In the genomic region with DNA sequence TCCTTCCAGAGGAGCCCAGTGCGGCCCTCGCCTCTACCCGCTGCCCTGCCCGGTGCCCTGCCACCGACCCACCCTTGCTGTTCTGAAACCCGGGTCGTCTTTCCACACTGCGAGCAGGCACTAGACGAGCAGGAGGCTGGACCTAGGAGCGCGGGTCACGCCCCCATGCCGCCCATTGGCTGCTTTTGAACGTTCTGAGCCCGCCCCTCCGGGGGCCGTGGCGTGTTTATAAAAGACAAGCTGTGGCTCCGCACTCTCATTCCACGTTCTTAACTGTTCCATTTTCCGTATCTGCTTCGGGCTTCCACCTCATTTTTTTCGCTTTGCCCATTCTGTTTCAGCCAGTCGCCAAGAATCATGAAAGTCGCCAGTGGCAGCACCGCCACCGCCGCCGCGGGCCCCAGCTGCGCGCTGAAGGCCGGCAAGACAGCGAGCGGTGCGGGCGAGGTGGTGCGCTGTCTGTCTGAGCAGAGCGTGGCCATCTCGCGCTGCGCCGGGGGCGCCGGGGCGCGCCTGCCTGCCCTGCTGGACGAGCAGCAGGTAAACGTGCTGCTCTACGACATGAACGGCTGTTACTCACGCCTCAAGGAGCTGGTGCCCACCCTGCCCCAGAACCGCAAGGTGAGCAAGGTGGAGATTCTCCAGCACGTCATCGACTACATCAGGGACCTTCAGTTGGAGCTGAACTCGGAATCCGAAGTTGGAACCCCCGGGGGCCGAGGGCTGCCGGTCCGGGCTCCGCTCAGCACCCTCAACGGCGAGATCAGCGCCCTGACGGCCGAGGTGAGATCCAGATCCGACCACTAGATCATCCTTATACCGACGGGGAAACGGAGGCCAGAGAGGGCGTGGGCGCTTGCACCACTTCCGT, we compare ENCODE assay signal across 8 cellular contexts. TPM values are rescaled to one million over a fixed set of nuclear protein-coding genes. Genes with fewer than 3 reads are reported as not detected.
DNase-seq lines count a peak whose midpoint lies in the region; ATAC-seq, FAIRE-seq and TF ChIP-seq lines count a peak whose summit lies in the region.

A gene with protein sequence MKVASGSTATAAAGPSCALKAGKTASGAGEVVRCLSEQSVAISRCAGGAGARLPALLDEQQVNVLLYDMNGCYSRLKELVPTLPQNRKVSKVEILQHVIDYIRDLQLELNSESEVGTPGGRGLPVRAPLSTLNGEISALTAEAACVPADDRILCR (plus strand): TSS at position 259 of the 871 bp plus-strand sequence. CDS start 99 bp downstream, at position 358.

- no peaks in the 10 kb centered on the region for H3K9me3 Mint-ChIP-seq in mesothelial cell of epicardium

- H3K27ac ChIP-seq in IMR-90 (ENCODE audit: insufficient read depth, low read length) (peak within 1 kb of the TSS; percentile 87), OCI-LY3 (ENCODE audit: low read length) (peak within 1 kb of the TSS; percentile 66)

- H3K27me3 ChIP-seq in IMR-90 (ENCODE audit: control insufficient read depth, insufficient read depth, low read length), result no peaks in the 10 kb centered on the region
- peaks cover 22% of the 10 kb centered on the region; the same call in 1 of the 2 replicates for H3K27me3 ChIP-seq in OCI-LY3 (ENCODE audit: low read depth, low read length)

- H3K56ac ChIP-seq in IMR-90 (ENCODE audit: extremely low read depth, insufficient read depth, low read length), result peak within 1 kb of the TSS; percentile 99

- ATAC-seq in GM21529 (IDR thresholded peaks at IDR 0.05; ENCODE audit: unreplicated experiment), result peak; percentile 82
- ATAC-seq in IMR-90 (ENCODE audit: low read depth), result peak; percentile 84

- H3K36me3 Mint-ChIP-seq in mesothelial cell of epicardium, result peaks cover 13% of the 10 kb centered on the region

- peaks cover 45% of the 10 kb centered on the region for H3K4me1 Mint-ChIP-seq in mesothelial cell of epicardium

- CTCF ChIA-PET in IMR-90 (lab: Yijun Ruan, JAX), result interaction anchor here (1.1 to 2.5 kb wide), 5 partner anchors 32 to 45 kb away, joined by 4 to 8 read pairs (median 6); no protein-coding TSS in a partner anchor

- H2BK20ac ChIP-seq in IMR-90 (ENCODE audit: low read depth, low read length), result peak within 1 kb of the TSS; percentile 20; the same call in 1 of the 2 replicates

- H2BK120ac ChIP-seq in IMR-90 (ENCODE audit: low read depth, low read length), result peak within 1 kb of the TSS; percentile 85

- TF ChIP-seq CTCF in D721Med (IDR thresholded peaks at IDR 0.05; ENCODE audit: insufficient read depth, missing control alignments), result no peak
- no peak for TF ChIP-seq CTCF in IMR-90 (conservative IDR thresholded peaks at IDR 0.05; ENCODE audit: low read depth, low read length)
- no peak for TF ChIP-seq CTCF in OCI-LY3 (IDR thresholded peaks at IDR 0.05; ENCODE audit: low read depth, low read length)
- no peak for TF ChIP-seq CTCF in mesothelial cell of epicardium (IDR thresholded peaks at IDR 0.05; ENCODE audit: unreplicated experiment)

- WGBS in IMR-90 (ENCODE audit: extremely low coverage in 2 of 2, insufficient read length in 1 of 2), 2 experiments, result 0% methylated on average over 53 of the region's 74 CpGs; no CpG with 5 or more reads in 1 of the 2 experiments

- peak within 1 kb of the TSS; percentile 86 for H3K23ac ChIP-seq in IMR-90 (ENCODE audit: low read depth, low read length)

- DNase-seq in D721Med (ENCODE audit: insufficient read length, low spot score) (peak; percentile 89), IMR-90 (peak; percentile 93), activated T-cell treated with anti-CD3 and anti-CD28 coated beads for 1 hour (ENCODE audit: low read depth) (peak; percentile 85), mesothelial cell of epicardium (ENCODE audit: low spot score in 2 of 2, unreplicated experiment in 2 of 2) (peak; percentile 93 to 97)
- peak; percentile 48 for DNase-seq in stimulated activated CD8-positive, alpha-beta memory T cell treated with anti-CD3 and anti-CD28 coated beads, Interleukin-15, amount 100 ng/mL, for 24 hours (ENCODE audit: low read depth)

- H3K9ac ChIP-seq in IMR-90 (ENCODE audit: low read depth, low read length) (peak within 1 kb of the TSS; percentile 85), OCI-LY3 (ENCODE audit: low read length) (peak within 1 kb of the TSS; percentile 76)

- peak within 1 kb of the TSS; percentile 59 for H2BK5ac ChIP-seq in IMR-90 (ENCODE audit: low read depth, low read length, poor library complexity, severe bottlenecking)

- peaks cover 21% of the 10 kb centered on the region for H3K4me1 ChIP-seq in IMR-90 (ENCODE audit: control insufficient read depth, insufficient read depth, low read length)
- peaks cover 24% of the 10 kb centered on the region for H3K4me1 ChIP-seq in OCI-LY3 (ENCODE audit: low read length)

- H2AK5ac ChIP-seq in IMR-90 (ENCODE audit: low read depth, low read length), result peak within 1 kb of the TSS; percentile 85

- H3K4me3 ChIP-seq in IMR-90 (ENCODE audit: insufficient read depth, low read depth, low read length) (peak within 1 kb of the TSS; percentile 66), OCI-LY3 (ENCODE audit: low read length) (peak within 1 kb of the TSS; percentile 81)

- intact Hi-C loops in IMR-90 (cut with micrococcal nuclease), result loop anchor here (1.0 kb wide), 1 partner anchor 33 kb away; no protein-coding TSS in a partner anchor

- H3K36me3 ChIP-seq in IMR-90 (ENCODE audit: control insufficient read depth, insufficient read depth, low read length) (peaks cover 1% of the 10 kb centered on the region; the same call in 1 of the 2 replicates), OCI-LY3 (replicated peaks; ENCODE audit: low read depth, low read length) (no peaks in the 10 kb centered on the region)

- H3K4me2 ChIP-seq in IMR-90 (ENCODE audit: low read depth, low read length), result peak within 1 kb of the TSS; percentile 84
- peak within 1 kb of the TSS; percentile 88 for H3K4me2 ChIP-seq in OCI-LY3 (ENCODE audit: low read length)

- H2AK9ac ChIP-seq in IMR-90 (replicated peaks; ENCODE audit: low read depth, low read length, poor library complexity), result peak within 1 kb of the TSS; percentile 63

- H3K4ac ChIP-seq in IMR-90 (ENCODE audit: low read depth, low read length), result peak within 1 kb of the TSS; percentile 87

- no peak for TF ChIP-seq RAD21 in IMR-90 (IDR thresholded peaks at IDR 0.05; ENCODE audit: low read length)

- peaks cover 18% of the 10 kb centered on the region for H4K20me1 ChIP-seq in IMR-90 (ENCODE audit: insufficient read depth, low read length)
- no peaks in the 10 kb centered on the region for H4K20me1 ChIP-seq in OCI-LY3 (ENCODE audit: insufficient read depth, low read length)

- H3K9me3 ChIP-seq in IMR-90 (ENCODE audit: control insufficient read depth, insufficient read depth, low read length) (no peaks in the 10 kb centered on the region), OCI-LY3 (ENCODE audit: insufficient read depth, low read length) (no peaks in the 10 kb centered on the region)

- no peaks in the 10 kb centered on the region for H3K9me1 ChIP-seq in IMR-90 (ENCODE audit: insufficient read depth, low read length)

- peak within 1 kb of the TSS; percentile 4; the same call in 1 of the 2 replicates for H4K5ac ChIP-seq in IMR-90 (ENCODE audit: low read depth, low read length)

- H2AFZ ChIP-seq in IMR-90 (replicated peaks; ENCODE audit: low read length, poor library complexity), result peak within 1 kb of the TSS; percentile 85
- peak within 1 kb of the TSS; percentile 55 for H2AFZ ChIP-seq in OCI-LY3 (ENCODE audit: low read depth, low read length)

- peak within 1 kb of the TSS; percentile 85 for H3K14ac ChIP-seq in IMR-90 (replicated peaks; ENCODE audit: low read depth, low read length)

- H3K27ac Mint-ChIP-seq in mesothelial cell of epicardium, result peak within 1 kb of the TSS; percentile 100

- H4K91ac ChIP-seq in IMR-90 (ENCODE audit: insufficient read depth, low read depth, low read length), result peak within 1 kb of the TSS; percentile 85

- no peaks in the 10 kb centered on the region for H3K27me3 Mint-ChIP-seq in mesothelial cell of epicardium (ENCODE audit: low read depth)

- in situ Hi-C loops in IMR-90 (cut with MboI; ENCODE audit: low sequenced_read_pairs), result loop anchor here (5.0 kb wide), 1 partner anchor 43 kb away; no protein-coding TSS in a partner anchor

- no peak for FAIRE-seq in D721Med (lab: Jason Lieb, UNC)
- FAIRE-seq in endometrium (lab: Jason Lieb, UNC), result peak; percentile 60

- peaks cover 0 to 17% of the 10 kb centered on the region in 2 experiments; a peak in 2 of 4 replicates for H3K79me1 ChIP-seq in IMR-90 (ENCODE audit: low read depth in 1 of 2, low read length in 2 of 2)

- no peaks in the 10 kb centered on the region for H3K79me2 ChIP-seq in OCI-LY3 (ENCODE audit: low read length)

- POLR2A ChIA-PET in IMR-90 (lab: Charles Lee; ENCODE audit: unreplicated experiment), result interaction anchor here (1.4 to 1.7 kb wide), 2 partner anchors 10 to 33 kb away, joined by 6 to 8 read pairs; no protein-coding TSS in a partner anchor

- peak within 1 kb of the TSS; percentile 98 for H3K4me3 Mint-ChIP-seq in mesothelial cell of epicardium

- H4K8ac ChIP-seq in IMR-90 (ENCODE audit: low read depth in 2 of 2, low read length in 2 of 2), result peak within 1 kb of the TSS; percentile 87 to 88; a peak in 3 of 4 replicates

- H2BK15ac ChIP-seq in IMR-90 (ENCODE audit: low read depth, low read length), result peak within 1 kb of the TSS; percentile 7; the same call in 1 of the 3 replicates

- dilution Hi-C loops in IMR-90 (cut with HindIII; ENCODE audit: low sequenced_read_pairs, unreplicated experiment), result no loop called here

- peak within 1 kb of the TSS; percentile 39 for H3K18ac ChIP-seq in IMR-90 (ENCODE audit: low read depth, low read length)

- TSS peak; percentile 99 for BruUV-seq in IMR-90 (replicated peaks; lab: Mats Ljungman, UMichigan)

- peak; percentile 99 for TF ChIP-seq POLR2A in IMR-90 (IDR thresholded peaks at IDR 0.05; ENCODE audit: low read depth, low read length)

TF ChIP-seq in IMR-90, 13 proteins besides CTCF, POLR2A, EP300 and RAD21 (continues in another document):
- TF ChIP-seq NFE2L2 (IDR thresholded peaks at IDR 0.05; ENCODE audit: low read depth, low read length), result 0 out of 2 replicates have a peak, but pooled peaks have one; percentile 34
- peak; percentile 70; the same call in 1 of the 2 replicates for TF ChIP-seq MAZ (IDR thresholded peaks at IDR 0.05; ENCODE audit: borderline replicate concordance, low read depth, low read length)
- peak; percentile 55 for TF ChIP-seq USF2 (IDR thresholded peaks at IDR 0.05; ENCODE audit: low read depth, low read length)
- no peak for TF ChIP-seq CEBPB (IDR thresholded peaks at IDR 0.05; ENCODE audit: low read depth, low read length)

RNA-seq across cellular contexts. Expression of the gene that starts here (rescaled TPM):
- total RNA-seq in IMR-90 (2012; rRNA removed) (174 and 186 TPM in 2 replicates), mesothelial cell of epicardium (374 to 378 TPM (median 377 TPM) in 3 replicates)
- polyA plus RNA-seq in IMR-90 (2012; rRNA removed), result 148 and 156 TPM in 2 replicates
- 283 and 402 TPM in 2 replicates for polyA plus RNA-seq in IMR-90 (2012; cell fraction: cytosol; rRNA removed)
- 740 and 930 TPM in 2 replicates for polyA plus RNA-seq in IMR-90 (2012; cell fraction: nucleus; rRNA removed; ENCODE audit: low replicate concordance)

Comparison
In these comparisons a context has a peak if more than half of its experiments do, and no peak if none do; other contexts are left out.
1. Peak in every context shown above with its lines: DNase-seq, ATAC-seq, H3K4me3 ChIP-seq and H3K27ac ChIP-seq.